ENCODE assay signal across 1 cellular context in the genomic region with DNA sequence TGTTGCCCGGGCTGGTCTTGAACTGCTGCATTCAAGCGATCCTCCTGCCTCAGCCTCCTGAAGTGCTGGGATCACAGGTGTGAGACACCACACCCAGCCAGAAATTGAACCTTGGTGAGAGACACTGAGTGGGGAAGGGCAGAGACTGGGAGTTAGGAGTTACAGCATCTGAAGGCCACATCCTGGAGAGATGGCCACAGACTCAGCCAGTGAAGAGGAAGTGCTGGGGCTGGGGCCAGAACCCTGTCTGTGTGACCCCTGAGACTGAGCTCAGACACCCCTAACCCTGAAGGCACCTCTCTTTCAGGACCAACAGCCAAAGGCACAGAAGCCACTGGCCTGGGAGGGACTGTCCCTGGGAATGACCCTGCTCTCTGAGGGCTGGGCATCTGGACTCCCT.
TF ChIP-seq lines count a peak whose summit lies in the region.

No MANE protein-coding gene starts in this region.

TF ChIP-seq in IMR-90, 13 proteins besides CTCF, POLR2A, EP300 and RAD21:
- TF ChIP-seq, protein P1, sequence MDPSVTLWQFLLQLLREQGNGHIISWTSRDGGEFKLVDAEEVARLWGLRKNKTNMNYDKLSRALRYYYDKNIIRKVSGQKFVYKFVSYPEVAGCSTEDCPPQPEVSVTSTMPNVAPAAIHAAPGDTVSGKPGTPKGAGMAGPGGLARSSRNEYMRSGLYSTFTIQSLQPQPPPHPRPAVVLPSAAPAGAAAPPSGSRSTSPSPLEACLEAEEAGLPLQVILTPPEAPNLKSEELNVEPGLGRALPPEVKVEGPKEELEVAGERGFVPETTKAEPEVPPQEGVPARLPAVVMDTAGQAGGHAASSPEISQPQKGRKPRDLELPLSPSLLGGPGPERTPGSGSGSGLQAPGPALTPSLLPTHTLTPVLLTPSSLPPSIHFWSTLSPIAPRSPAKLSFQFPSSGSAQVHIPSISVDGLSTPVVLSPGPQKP (IDR thresholded peaks at IDR 0.05; ENCODE audit: borderline replicate concordance, low read depth, low read length) = no peak
- no peak for TF ChIP-seq CEBPB (IDR thresholded peaks at IDR 0.05; ENCODE audit: low read depth, low read length)
- no peak for TF ChIP-seq FOS (IDR thresholded peaks at IDR 0.05; ENCODE audit: low read depth, low read length)
- no peak for TF ChIP-seq BHLHE40 (IDR thresholded peaks at IDR 0.05; ENCODE audit: low read depth, low read length)
- no peak for TF ChIP-seq MAZ (IDR thresholded peaks at IDR 0.05; ENCODE audit: borderline replicate concordance, low read depth, low read length)
- TF ChIP-seq CHD1 (IDR thresholded peaks at IDR 0.05; ENCODE audit: low read depth, low read length) = no peak
- TF ChIP-seq MAFK (IDR thresholded peaks at IDR 0.05; ENCODE audit: low read depth, low read length) = no peak
- TF ChIP-seq, protein P2, sequence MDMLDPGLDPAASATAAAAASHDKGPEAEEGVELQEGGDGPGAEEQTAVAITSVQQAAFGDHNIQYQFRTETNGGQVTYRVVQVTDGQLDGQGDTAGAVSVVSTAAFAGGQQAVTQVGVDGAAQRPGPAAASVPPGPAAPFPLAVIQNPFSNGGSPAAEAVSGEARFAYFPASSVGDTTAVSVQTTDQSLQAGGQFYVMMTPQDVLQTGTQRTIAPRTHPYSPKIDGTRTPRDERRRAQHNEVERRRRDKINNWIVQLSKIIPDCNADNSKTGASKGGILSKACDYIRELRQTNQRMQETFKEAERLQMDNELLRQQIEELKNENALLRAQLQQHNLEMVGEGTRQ (IDR thresholded peaks at IDR 0.05; ENCODE audit: low read depth, low read length) = no peak
